21 cellular contexts compared by ENCODE assay signal in the genomic region with DNA sequence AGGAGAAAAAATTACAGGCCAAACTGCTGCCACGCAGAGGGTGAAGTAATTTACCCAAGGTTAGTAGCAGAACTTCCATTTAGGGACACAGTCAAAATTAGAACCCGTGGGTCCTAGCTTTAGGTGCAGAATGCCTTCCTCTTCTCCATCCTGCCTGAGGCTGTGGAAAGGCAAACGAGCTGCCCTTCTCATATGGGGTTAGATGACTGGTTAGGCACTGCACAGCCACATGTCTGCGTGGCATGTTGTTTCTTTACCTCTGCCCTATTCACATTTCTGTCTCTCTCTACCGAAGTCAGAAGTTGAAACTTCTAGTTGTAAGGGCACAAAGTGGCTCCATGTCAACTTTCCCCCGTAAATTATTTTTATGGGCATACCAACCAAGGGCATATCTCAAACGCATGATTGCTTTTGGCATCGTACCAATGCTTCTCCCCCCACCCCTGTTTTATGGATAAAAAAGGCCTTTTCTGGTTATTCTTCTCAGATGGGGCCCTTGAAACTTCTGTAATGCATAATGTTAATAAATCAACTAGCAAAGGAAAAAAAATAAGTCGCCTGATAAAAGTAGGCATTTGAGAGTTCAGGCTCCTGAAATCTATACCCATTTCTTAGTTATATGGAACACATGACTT.
A peak's percentile ranks its signal among the peaks of the same experiment; 100 is the strongest.
DNase-seq lines count a peak whose midpoint lies in the region; ATAC-seq, FAIRE-seq and TF ChIP-seq lines count a peak whose summit lies in the region.
"Had no signal": no experiment of that assay in that cellular context is flagged by ENCODE, and none has a peak within 500 bp of the region (broad histone marks: within the 10 kb centered on the region; RNA-seq: fewer than 3 reads in every experiment).

No MANE protein-coding gene starts in this region.

- peaks cover 71% of the 10 kb centered on the region for H3K4me1 ChIP-seq in HepG2 (ENCODE audit: insufficient read depth, low read length)
- peaks cover 0 to 39% (median 9%) of the 10 kb centered on the region in 4 donors for H3K4me1 ChIP-seq in right lobe of liver

- no peak for FAIRE-seq in HepG2 (lab: Jason Lieb, UNC)
- FAIRE-seq: G401.6 had no signal

- in situ Hi-C loops in HepG2 (cut with HindIII; ENCODE audit: extremely low pct_ligation_motif_present, low pct_unique_long_range_greater_than_20kb): no loop called here

- TF ChIP-seq RAD21 in HepG2 (CRISPR knock-in tag; IDR thresholded peaks at IDR 0.05): no peak

- TF ChIP-seq EP300 in HepG2 (IDR thresholded peaks at IDR 0.05; ENCODE audit: low read depth in 2 of 2, low read length in 2 of 2) (no peak), HepG2 (CRISPR knock-in tag; IDR thresholded peaks at IDR 0.05; ENCODE audit: borderline replicate concordance) (no peak)

- H3K4me2 ChIP-seq in HepG2 (ENCODE audit: low read depth, low read length): 0 out of 2 replicates have a peak overlapping the region, but pooled peaks have one; percentile 14
- H3K4me2 ChIP-seq: BLaER1, GM23338 had no signal

- H3K27ac ChIP-seq in HepG2 (ENCODE audit: extremely low read length, insufficient read depth, low read length) (peak overlapping the region; percentile 3), right lobe of liver (no peak overlapping the region), VCaP (peak overlapping the region; percentile 81)
- H3K27ac ChIP-seq: BLaER1, SJCRH30 had no signal

- no TSS peak for BruUV-seq in HepG2 (replicated peaks; lab: Mats Ljungman, UMichigan)

- CTCF ChIA-PET in HepG2 (lab: Yijun Ruan, JAX; ENCODE audit: low intra/inter-chr PET ratio, low total read pairs): no interaction called here

- TF ChIP-seq POLR2A in HepG2 (IDR thresholded peaks at IDR 0.05; ENCODE audit: insufficient read depth in 1 of 2, low read depth in 2 of 2, low read length in 2 of 2): no peak
- TF ChIP-seq POLR2A in right lobe of liver (IDR thresholded peaks at IDR 0.05): no peak

- no peaks in the 10 kb centered on the region for H3K27me3 ChIP-seq in HepG2 (ENCODE audit: control insufficient read depth in 1 of 2, insufficient read depth in 2 of 2, low read length in 2 of 2)
- H3K27me3 ChIP-seq in right lobe of liver: no peaks in the 10 kb centered on the region
- H3K27me3 ChIP-seq: BLaER1, SJCRH30 had no signal

- no peaks in the 10 kb centered on the region for H3K79me2 ChIP-seq in HepG2 (ENCODE audit: insufficient read depth, low read length)

- no peak overlapping the region for H2AFZ ChIP-seq in HepG2 (ENCODE audit: low read length)
- H2AFZ ChIP-seq: GM23338 had no signal

- ATAC-seq in HepG2: no peak
- no peak for ATAC-seq in right lobe of liver
- ATAC-seq in left lobe of liver: peak; percentile 26
- ATAC-seq in HG03571 (IDR thresholded peaks at IDR 0.05; ENCODE audit: unreplicated experiment): no peak
- ATAC-seq: GM23338 had no signal

- intact Hi-C loops in HepG2 (cut with micrococcal nuclease; ENCODE audit: unreplicated experiment) (no loop called here), right lobe of liver (cut with DNase I) (no loop called here)

- POLR2A ChIA-PET in HepG2 (lab: Yijun Ruan, JAX): no interaction called here

- H3K4me3 ChIP-seq in HepG2 (replicated peaks in 1 of 3; ENCODE audit: insufficient read depth in 1 of 3, low read depth in 2 of 3, low read length in 3 of 3) (no peak overlapping the region), right lobe of liver (no peak overlapping the region)
- H3K4me3 ChIP-seq: BLaER1, GM23338, SJCRH30 had no signal

- WGBS in HepG2 (ENCODE audit: low lambda C conversion rate): 80% methylated on average over 9 of the region's 9 CpGs
- 69% methylated on average over 9 of the region's 9 CpGs for WGBS in right lobe of liver (ENCODE audit: insufficient coverage, low coverage, low lambda C conversion rate, missing lambda C conversion rate)

- H3K9me3 ChIP-seq in HepG2 (ENCODE audit: low read length): no peaks in the 10 kb centered on the region
- H3K9me3 ChIP-seq in right lobe of liver: no peaks in the 10 kb centered on the region
- H3K9me3 ChIP-seq: SJCRH30 had no signal

- no peak overlapping the region for H3K9ac ChIP-seq in HepG2 (ENCODE audit: insufficient read depth, low read depth, low read length)
- H3K9ac ChIP-seq: BLaER1 had no signal

- H4K20me1 ChIP-seq in HepG2 (ENCODE audit: insufficient read depth, low read length): no peaks in the 10 kb centered on the region
- H4K20me1 ChIP-seq: BLaER1 had no signal

- DNase-seq in HepG2 (ENCODE audit: low spot score) (no peak), right lobe of liver (no peak), left lobe of liver (ENCODE audit: low spot score) (no peak), NAMALWA (ENCODE audit: low spot score) (no peak), inferior parietal cortex (ENCODE audit: extremely low spot score) (no peak)
- no peak for DNase-seq in stimulated activated CD4-positive, alpha-beta T cell treated with anti-CD3 and anti-CD28 coated beads, Interleukin-15, amount 100 ng/mL, for 24 hours
- DNase-seq: CD8-positive, alpha-beta memory T cell; DMS79 treated with DMSO at 0.1 percent for 48 hours; Kasumi-1; NCI-H1105 treated with DMSO at 0.1 percent for 48 hours; NCI-H187; NCI-H446; NK-92 treated with Interleukin-12 subunit alpha and Interleukin-12 subunit beta, amount 100 ng/mL, for 24 hours; OCI-M1; RPMI8226; SJCRH30 had no signal

- TF ChIP-seq CTCF in HepG2 (CRISPR knock-in tag; IDR thresholded peaks at IDR 0.05) (no peak), right lobe of liver (IDR thresholded peaks at IDR 0.05) (no peak), VCaP (conservative IDR thresholded peaks at IDR 0.05) (no peak)

- H3K36me3 ChIP-seq in HepG2 (replicated peaks in 1 of 2; ENCODE audit: control insufficient read depth in 1 of 2, insufficient read depth in 2 of 2, low read length in 2 of 2) (no peaks in the 10 kb centered on the region), right lobe of liver (no peaks in the 10 kb centered on the region)
- H3K36me3 ChIP-seq: BLaER1, SJCRH30 had no signal

TF ChIP-seq in HepG2, 621 proteins besides CTCF, POLR2A, EP300 and RAD21:
- TF ChIP-seq ZNF672 (CRISPR knock-in tag; IDR thresholded peaks at IDR 0.05): no peak
- TF ChIP-seq, protein P1, sequence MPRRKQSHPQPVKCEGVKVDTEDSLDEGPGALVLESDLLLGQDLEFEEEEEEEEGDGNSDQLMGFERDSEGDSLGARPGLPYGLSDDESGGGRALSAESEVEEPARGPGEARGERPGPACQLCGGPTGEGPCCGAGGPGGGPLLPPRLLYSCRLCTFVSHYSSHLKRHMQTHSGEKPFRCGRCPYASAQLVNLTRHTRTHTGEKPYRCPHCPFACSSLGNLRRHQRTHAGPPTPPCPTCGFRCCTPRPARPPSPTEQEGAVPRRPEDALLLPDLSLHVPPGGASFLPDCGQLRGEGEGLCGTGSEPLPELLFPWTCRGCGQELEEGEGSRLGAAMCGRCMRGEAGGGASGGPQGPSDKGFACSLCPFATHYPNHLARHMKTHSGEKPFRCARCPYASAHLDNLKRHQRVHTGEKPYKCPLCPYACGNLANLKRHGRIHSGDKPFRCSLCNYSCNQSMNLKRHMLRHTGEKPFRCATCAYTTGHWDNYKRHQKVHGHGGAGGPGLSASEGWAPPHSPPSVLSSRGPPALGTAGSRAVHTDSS (CRISPR knock-in tag; conservative IDR thresholded peaks at IDR 0.05): no peak
- TF ChIP-seq ZNF780A (CRISPR knock-in tag; IDR thresholded peaks at IDR 0.05): no peak
- TF ChIP-seq, protein P2, sequence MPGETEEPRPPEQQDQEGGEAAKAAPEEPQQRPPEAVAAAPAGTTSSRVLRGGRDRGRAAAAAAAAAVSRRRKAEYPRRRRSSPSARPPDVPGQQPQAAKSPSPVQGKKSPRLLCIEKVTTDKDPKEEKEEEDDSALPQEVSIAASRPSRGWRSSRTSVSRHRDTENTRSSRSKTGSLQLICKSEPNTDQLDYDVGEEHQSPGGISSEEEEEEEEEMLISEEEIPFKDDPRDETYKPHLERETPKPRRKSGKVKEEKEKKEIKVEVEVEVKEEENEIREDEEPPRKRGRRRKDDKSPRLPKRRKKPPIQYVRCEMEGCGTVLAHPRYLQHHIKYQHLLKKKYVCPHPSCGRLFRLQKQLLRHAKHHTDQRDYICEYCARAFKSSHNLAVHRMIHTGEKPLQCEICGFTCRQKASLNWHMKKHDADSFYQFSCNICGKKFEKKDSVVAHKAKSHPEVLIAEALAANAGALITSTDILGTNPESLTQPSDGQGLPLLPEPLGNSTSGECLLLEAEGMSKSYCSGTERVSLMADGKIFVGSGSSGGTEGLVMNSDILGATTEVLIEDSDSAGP (CRISPR knock-in tag; IDR thresholded peaks at IDR 0.05; ENCODE audit: borderline replicate concordance): no peak
- TF ChIP-seq DMAP1 (CRISPR knock-in tag; IDR thresholded peaks at IDR 0.05): no peak
- TF ChIP-seq MYC (CRISPR knock-in tag; IDR thresholded peaks at IDR 0.05; ENCODE audit: borderline replicate concordance): no peak
- no peak for TF ChIP-seq TGIF2 (CRISPR knock-in tag; IDR thresholded peaks at IDR 0.05)
- TF ChIP-seq PHF5A (CRISPR knock-in tag; IDR thresholded peaks at IDR 0.05; ENCODE audit: low read depth, unreplicated experiment): no peak
- TF ChIP-seq TEAD2 (CRISPR knock-in tag; IDR thresholded peaks at IDR 0.05): no peak
- TF ChIP-seq ZNF275 (CRISPR knock-in tag; IDR thresholded peaks at IDR 0.05; ENCODE audit: borderline replicate concordance): no peak
- no peak for TF ChIP-seq ZNF619 (CRISPR knock-in tag; IDR thresholded peaks at IDR 0.05)
- TF ChIP-seq ZNF839 (CRISPR knock-in tag; IDR thresholded peaks at IDR 0.05; ENCODE audit: borderline replicate concordance): no peak
- no peak for TF ChIP-seq ZNF562 (CRISPR knock-in tag; IDR thresholded peaks at IDR 0.05; ENCODE audit: borderline replicate concordance)
- TF ChIP-seq ZNF556 (CRISPR knock-in tag; IDR thresholded peaks at IDR 0.05; ENCODE audit: borderline replicate concordance): no peak
- TF ChIP-seq ZNF564 (CRISPR knock-in tag; IDR thresholded peaks at IDR 0.05): no peak

Comparison
In these comparisons a context has a peak if more than half of its experiments do, and no peak if none do; other contexts are left out.
1. H3K27ac ChIP-seq: peak in HepG2 (single experiment) and VCaP (single experiment); none in right lobe of liver (0 of 3).